ENCODE assay signal across 13 cellular contexts in genomic region chr10:29839826-29840515, GRCh38.
DNase-seq lines count a peak whose midpoint lies in the region; ATAC-seq and TF ChIP-seq lines count a peak whose summit lies in the region.
"Had no signal": no experiment of that assay in that cellular context is flagged by ENCODE, and none has a peak within 500 bp of the region (broad histone marks: within the 10 kb centered on the region; RNA-seq: fewer than 3 reads in every experiment).

No MANE protein-coding gene starts in this region.

- H3K27me3 ChIP-seq in stomach smooth muscle (ENCODE audit: control insufficient read depth in 1 of 2, insufficient read depth in 2 of 2, low read length in 2 of 2), result no peaks in the 10 kb centered on the region

- peak overlapping the region; percentile 76 to 85 for H3K9ac ChIP-seq in stomach smooth muscle (ENCODE audit: low read length in 2 of 2)
- H3K9ac ChIP-seq: GM23248 had no signal

- H3K36me3 ChIP-seq in stomach smooth muscle (ENCODE audit: control insufficient read depth in 2 of 2, insufficient read depth in 2 of 2, low read length in 2 of 2), result no peaks in the 10 kb centered on the region

- peaks cover 0 to under 1% of the 10 kb centered on the region in 2 donors for H3K9me3 ChIP-seq in stomach smooth muscle (ENCODE audit: control insufficient read depth in 2 of 2, low read length in 2 of 2)

- peak overlapping the region; percentile 65 for H3K27ac ChIP-seq in VCaP
- peak overlapping the region; percentile 100 for H3K27ac ChIP-seq in stomach smooth muscle (ENCODE audit: low read length)
- H3K27ac ChIP-seq: 22Rv1, GM23248, PC-9 had no signal

- peaks cover 70% of the 10 kb centered on the region for H3K4me1 ChIP-seq in stomach smooth muscle (ENCODE audit: control insufficient read depth, insufficient read depth, low read length)

- DNase-seq in DMS153 (lab: John Stamatoyannopoulos, UW), result peak; percentile 20
- DNase-seq in DMS153 treated with DMSO at 0.1 percent for 48 hours (lab: John Stamatoyannopoulos, UW; ENCODE audit: unreplicated experiment), result no peak
- peak; percentile 61 for DNase-seq in left lobe of liver (ENCODE audit: low spot score)
- no peak for DNase-seq in C1 segment of cervical spinal cord (lab: John Stamatoyannopoulos, UW)
- DNase-seq in stimulated activated CD4-positive, alpha-beta T cell treated with anti-CD3 and anti-CD28 coated beads, Interleukin-2, amount 100 ng/mL, for 48 hours, result no peak
- DNase-seq: activated CD8-positive, alpha-beta memory T cell treated with anti-CD3 and anti-CD28 coated beads for 24 hours; GM23248; kidney glomerular epithelial cell; PC-9 had no signal

- TF ChIP-seq CTCF in VCaP (conservative IDR thresholded peaks at IDR 0.05), result no peak

- H3K4me3 ChIP-seq in stomach smooth muscle (ENCODE audit: low read length in 2 of 2), result no peak overlapping the region
- H3K4me3 ChIP-seq: GM23248, PC-9 had no signal

- peak; percentile 37 for ATAC-seq in left lobe of liver
- no peak for ATAC-seq in GM19467 (IDR thresholded peaks at IDR 0.05; ENCODE audit: unreplicated experiment)

Comparison
In these comparisons a context has a peak if more than half of its experiments do, and no peak if none do; other contexts are left out.
1. DNase-seq: peak in DMS153 (single experiment) and left lobe of liver (single experiment); none in DMS153 treated with DMSO at 0.1 percent for 48 hours (single experiment), C1 segment of cervical spinal cord (0 of 14) and stimulated activated CD4-positive, alpha-beta T cell treated with anti-CD3 and anti-CD28 coated beads, Interleukin-2, amount 100 ng/mL, for 48 hours (0 of 2).